1 cellular context compared by ENCODE assay signal in the genomic region with DNA sequence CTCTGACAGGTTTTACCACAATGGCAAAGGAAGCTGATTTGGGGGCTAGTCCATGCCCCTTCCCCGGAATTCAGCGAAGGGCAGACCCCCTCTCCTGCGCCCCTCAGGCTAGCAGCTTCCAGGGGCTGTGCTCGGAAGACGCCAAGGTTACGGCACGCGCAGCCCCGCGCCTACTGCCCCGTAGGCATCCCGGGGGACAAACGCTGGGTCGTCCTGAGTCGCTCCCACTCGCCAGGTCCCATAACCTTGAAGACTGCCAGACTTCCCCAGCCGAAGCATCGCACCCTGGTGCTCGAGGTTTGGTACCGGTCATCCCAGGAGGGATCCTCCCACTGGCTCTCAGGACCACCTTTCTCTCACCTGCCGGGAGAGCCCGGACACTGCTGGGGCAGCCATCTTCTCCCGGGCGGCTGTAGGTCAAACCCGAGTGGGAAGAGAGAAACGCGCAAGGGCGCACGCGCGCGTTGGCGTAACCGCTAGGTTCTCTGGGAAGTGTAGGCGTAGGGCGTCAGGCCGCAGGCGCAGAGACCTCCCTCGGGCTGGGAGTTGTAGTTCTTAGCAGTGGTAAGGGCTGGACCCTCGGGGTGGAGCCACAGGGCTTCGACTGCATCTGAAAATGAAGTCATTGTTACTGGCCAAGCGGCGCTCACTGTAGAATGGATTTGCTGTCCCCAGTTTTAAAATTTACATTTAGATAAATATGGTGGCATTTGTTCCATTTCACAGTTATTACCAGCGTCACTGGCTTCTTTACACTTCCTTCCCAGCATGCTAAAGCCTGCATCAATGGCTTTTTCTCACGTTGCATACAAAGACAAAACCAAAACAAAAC.
A peak's percentile ranks its signal among the peaks of the same experiment; 100 is the strongest.
TF ChIP-seq lines count a peak whose summit lies in the region.

A gene with protein sequence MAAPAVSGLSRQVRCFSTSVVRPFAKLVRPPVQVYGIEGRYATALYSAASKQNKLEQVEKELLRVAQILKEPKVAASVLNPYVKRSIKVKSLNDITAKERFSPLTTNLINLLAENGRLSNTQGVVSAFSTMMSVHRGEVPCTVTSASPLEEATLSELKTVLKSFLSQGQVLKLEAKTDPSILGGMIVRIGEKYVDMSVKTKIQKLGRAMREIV (minus strand): TSS at position 437 of the 832 bp plus-strand sequence. CDS start 41 bp downstream, at position 396.

TF ChIP-seq in HepG2, 621 proteins besides CTCF, POLR2A, EP300 and RAD21 (continued from another document and continues in another):
- TF ChIP-seq CREM (IDR thresholded peaks at IDR 0.05) = peak; percentile 94
- TF ChIP-seq CREM (CRISPR knock-in tag; IDR thresholded peaks at IDR 0.05) = no peak
- TF ChIP-seq SMC3 (IDR thresholded peaks at IDR 0.05; ENCODE audit: low read length) = no peak
- TF ChIP-seq, protein P1, sequence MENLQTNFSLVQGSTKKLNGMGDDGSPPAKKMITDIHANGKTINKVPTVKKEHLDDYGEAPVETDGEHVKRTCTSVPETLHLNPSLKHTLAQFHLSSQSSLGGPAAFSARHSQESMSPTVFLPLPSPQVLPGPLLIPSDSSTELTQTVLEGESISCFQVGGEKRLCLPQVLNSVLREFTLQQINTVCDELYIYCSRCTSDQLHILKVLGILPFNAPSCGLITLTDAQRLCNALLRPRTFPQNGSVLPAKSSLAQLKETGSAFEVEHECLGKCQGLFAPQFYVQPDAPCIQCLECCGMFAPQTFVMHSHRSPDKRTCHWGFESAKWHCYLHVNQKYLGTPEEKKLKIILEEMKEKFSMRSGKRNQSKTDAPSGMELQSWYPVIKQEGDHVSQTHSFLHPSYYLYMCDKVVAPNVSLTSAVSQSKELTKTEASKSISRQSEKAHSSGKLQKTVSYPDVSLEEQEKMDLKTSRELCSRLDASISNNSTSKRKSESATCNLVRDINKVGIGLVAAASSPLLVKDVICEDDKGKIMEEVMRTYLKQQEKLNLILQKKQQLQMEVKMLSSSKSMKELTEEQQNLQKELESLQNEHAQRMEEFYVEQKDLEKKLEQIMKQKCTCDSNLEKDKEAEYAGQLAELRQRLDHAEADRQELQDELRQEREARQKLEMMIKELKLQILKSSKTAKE (CRISPR knock-in tag; IDR thresholded peaks at IDR 0.05; ENCODE audit: borderline replicate concordance) = 0 out of 2 replicates have a peak, but pooled peaks have one; percentile 16
- 0 out of 2 replicates have a peak, but pooled peaks have one; percentile 10 for TF ChIP-seq ELF3 (CRISPR knock-in tag; IDR thresholded peaks at IDR 0.05)
- TF ChIP-seq EED (CRISPR knock-in tag; IDR thresholded peaks at IDR 0.05) = no peak
- TF ChIP-seq ZBTB42 (CRISPR knock-in tag; IDR thresholded peaks at IDR 0.05) = no peak
- no peak for TF ChIP-seq ZNF180 (CRISPR knock-in tag; IDR thresholded peaks at IDR 0.05; ENCODE audit: borderline replicate concordance, low read depth)
- TF ChIP-seq RFXANK (CRISPR knock-in tag; IDR thresholded peaks at IDR 0.05) = 0 out of 2 replicates have a peak, but pooled peaks have one; percentile 23
- TF ChIP-seq, protein P2, sequence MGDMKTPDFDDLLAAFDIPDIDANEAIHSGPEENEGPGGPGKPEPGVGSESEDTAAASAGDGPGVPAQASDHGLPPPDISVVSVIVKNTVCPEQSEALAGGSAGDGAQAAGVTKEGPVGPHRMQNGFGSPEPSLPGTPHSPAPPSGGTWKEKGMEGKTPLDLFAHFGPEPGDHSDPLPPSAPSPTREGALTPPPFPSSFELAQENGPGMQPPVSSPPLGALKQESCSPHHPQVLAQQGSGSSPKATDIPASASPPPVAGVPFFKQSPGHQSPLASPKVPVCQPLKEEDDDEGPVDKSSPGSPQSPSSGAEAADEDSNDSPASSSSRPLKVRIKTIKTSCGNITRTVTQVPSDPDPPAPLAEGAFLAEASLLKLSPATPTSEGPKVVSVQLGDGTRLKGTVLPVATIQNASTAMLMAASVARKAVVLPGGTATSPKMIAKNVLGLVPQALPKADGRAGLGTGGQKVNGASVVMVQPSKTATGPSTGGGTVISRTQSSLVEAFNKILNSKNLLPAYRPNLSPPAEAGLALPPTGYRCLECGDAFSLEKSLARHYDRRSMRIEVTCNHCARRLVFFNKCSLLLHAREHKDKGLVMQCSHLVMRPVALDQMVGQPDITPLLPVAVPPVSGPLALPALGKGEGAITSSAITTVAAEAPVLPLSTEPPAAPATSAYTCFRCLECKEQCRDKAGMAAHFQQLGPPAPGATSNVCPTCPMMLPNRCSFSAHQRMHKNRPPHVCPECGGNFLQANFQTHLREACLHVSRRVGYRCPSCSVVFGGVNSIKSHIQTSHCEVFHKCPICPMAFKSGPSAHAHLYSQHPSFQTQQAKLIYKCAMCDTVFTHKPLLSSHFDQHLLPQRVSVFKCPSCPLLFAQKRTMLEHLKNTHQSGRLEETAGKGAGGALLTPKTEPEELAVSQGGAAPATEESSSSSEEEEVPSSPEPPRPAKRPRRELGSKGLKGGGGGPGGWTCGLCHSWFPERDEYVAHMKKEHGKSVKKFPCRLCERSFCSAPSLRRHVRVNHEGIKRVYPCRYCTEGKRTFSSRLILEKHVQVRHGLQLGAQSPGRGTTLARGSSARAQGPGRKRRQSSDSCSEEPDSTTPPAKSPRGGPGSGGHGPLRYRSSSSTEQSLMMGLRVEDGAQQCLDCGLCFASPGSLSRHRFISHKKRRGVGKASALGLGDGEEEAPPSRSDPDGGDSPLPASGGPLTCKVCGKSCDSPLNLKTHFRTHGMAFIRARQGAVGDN (CRISPR knock-in tag; IDR thresholded peaks at IDR 0.05) = peak; percentile 77
- TF ChIP-seq MEF2D (CRISPR knock-in tag; IDR thresholded peaks at IDR 0.05) = peak; percentile 73
- TF ChIP-seq CEBPG (CRISPR knock-in tag; IDR thresholded peaks at IDR 0.05) = peak; percentile 35; the same call in 1 of the 2 replicates
- TF ChIP-seq ZNF629 (CRISPR knock-in tag; conservative IDR thresholded peaks at IDR 0.05) = no peak
- no peak for TF ChIP-seq ZNF530 (CRISPR knock-in tag; IDR thresholded peaks at IDR 0.05; ENCODE audit: low read depth)
- peak; percentile 60; the same call in 1 of the 2 replicates for TF ChIP-seq ZNF605 (CRISPR knock-in tag; IDR thresholded peaks at IDR 0.05)
- peak; percentile 69 for TF ChIP-seq KLF6 (CRISPR knock-in tag; IDR thresholded peaks at IDR 0.05)
- peak; percentile 28; the same call in 1 of the 2 replicates for TF ChIP-seq FOXC1 (CRISPR knock-in tag; IDR thresholded peaks at IDR 0.05; ENCODE audit: borderline replicate concordance)
- TF ChIP-seq, protein P3, sequence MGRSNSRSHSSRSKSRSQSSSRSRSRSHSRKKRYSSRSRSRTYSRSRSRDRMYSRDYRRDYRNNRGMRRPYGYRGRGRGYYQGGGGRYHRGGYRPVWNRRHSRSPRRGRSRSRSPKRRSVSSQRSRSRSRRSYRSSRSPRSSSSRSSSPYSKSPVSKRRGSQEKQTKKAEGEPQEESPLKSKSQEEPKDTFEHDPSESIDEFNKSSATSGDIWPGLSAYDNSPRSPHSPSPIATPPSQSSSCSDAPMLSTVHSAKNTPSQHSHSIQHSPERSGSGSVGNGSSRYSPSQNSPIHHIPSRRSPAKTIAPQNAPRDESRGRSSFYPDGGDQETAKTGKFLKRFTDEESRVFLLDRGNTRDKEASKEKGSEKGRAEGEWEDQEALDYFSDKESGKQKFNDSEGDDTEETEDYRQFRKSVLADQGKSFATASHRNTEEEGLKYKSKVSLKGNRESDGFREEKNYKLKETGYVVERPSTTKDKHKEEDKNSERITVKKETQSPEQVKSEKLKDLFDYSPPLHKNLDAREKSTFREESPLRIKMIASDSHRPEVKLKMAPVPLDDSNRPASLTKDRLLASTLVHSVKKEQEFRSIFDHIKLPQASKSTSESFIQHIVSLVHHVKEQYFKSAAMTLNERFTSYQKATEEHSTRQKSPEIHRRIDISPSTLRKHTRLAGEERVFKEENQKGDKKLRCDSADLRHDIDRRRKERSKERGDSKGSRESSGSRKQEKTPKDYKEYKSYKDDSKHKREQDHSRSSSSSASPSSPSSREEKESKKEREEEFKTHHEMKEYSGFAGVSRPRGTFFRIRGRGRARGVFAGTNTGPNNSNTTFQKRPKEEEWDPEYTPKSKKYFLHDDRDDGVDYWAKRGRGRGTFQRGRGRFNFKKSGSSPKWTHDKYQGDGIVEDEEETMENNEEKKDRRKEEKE (IDR thresholded peaks at IDR 0.05) = no peak
- TF ChIP-seq, protein P4, sequence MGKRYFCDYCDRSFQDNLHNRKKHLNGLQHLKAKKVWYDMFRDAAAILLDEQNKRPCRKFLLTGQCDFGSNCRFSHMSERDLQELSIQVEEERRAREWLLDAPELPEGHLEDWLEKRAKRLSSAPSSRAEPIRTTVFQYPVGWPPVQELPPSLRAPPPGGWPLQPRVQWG (CRISPR knock-in tag; IDR thresholded peaks at IDR 0.05; ENCODE audit: borderline replicate concordance, low read depth) = no peak
- TF ChIP-seq, protein P5, sequence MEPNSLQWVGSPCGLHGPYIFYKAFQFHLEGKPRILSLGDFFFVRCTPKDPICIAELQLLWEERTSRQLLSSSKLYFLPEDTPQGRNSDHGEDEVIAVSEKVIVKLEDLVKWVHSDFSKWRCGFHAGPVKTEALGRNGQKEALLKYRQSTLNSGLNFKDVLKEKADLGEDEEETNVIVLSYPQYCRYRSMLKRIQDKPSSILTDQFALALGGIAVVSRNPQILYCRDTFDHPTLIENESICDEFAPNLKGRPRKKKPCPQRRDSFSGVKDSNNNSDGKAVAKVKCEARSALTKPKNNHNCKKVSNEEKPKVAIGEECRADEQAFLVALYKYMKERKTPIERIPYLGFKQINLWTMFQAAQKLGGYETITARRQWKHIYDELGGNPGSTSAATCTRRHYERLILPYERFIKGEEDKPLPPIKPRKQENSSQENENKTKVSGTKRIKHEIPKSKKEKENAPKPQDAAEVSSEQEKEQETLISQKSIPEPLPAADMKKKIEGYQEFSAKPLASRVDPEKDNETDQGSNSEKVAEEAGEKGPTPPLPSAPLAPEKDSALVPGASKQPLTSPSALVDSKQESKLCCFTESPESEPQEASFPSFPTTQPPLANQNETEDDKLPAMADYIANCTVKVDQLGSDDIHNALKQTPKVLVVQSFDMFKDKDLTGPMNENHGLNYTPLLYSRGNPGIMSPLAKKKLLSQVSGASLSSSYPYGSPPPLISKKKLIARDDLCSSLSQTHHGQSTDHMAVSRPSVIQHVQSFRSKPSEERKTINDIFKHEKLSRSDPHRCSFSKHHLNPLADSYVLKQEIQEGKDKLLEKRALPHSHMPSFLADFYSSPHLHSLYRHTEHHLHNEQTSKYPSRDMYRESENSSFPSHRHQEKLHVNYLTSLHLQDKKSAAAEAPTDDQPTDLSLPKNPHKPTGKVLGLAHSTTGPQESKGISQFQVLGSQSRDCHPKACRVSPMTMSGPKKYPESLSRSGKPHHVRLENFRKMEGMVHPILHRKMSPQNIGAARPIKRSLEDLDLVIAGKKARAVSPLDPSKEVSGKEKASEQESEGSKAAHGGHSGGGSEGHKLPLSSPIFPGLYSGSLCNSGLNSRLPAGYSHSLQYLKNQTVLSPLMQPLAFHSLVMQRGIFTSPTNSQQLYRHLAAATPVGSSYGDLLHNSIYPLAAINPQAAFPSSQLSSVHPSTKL (CRISPR knock-in tag; IDR thresholded peaks at IDR 0.05) = peak; percentile 21; the same call in 1 of the 2 replicates
- TF ChIP-seq NCOA2 (CRISPR knock-in tag; IDR thresholded peaks at IDR 0.05) = peak; percentile 10; the same call in 1 of the 2 replicates
- 0 out of 2 replicates have a peak, but pooled peaks have one; percentile 13 for TF ChIP-seq ZNF441 (CRISPR knock-in tag; IDR thresholded peaks at IDR 0.05; ENCODE audit: borderline replicate concordance)
- TF ChIP-seq TOE1 (CRISPR knock-in tag; IDR thresholded peaks at IDR 0.05) = no peak
- TF ChIP-seq, protein P6, sequence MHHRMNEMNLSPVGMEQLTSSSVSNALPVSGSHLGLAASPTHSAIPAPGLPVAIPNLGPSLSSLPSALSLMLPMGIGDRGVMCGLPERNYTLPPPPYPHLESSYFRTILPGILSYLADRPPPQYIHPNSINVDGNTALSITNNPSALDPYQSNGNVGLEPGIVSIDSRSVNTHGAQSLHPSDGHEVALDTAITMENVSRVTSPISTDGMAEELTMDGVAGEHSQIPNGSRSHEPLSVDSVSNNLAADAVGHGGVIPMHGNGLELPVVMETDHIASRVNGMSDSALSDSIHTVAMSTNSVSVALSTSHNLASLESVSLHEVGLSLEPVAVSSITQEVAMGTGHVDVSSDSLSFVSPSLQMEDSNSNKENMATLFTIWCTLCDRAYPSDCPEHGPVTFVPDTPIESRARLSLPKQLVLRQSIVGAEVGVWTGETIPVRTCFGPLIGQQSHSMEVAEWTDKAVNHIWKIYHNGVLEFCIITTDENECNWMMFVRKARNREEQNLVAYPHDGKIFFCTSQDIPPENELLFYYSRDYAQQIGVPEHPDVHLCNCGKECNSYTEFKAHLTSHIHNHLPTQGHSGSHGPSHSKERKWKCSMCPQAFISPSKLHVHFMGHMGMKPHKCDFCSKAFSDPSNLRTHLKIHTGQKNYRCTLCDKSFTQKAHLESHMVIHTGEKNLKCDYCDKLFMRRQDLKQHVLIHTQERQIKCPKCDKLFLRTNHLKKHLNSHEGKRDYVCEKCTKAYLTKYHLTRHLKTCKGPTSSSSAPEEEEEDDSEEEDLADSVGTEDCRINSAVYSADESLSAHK (CRISPR knock-in tag; IDR thresholded peaks at IDR 0.05; ENCODE audit: borderline replicate concordance) = no peak
- peak; percentile 55 for TF ChIP-seq PHF5A (CRISPR knock-in tag; IDR thresholded peaks at IDR 0.05; ENCODE audit: low read depth, unreplicated experiment)
- no peak; the same call in 1 of the 2 replicates for TF ChIP-seq SP4 (CRISPR knock-in tag; IDR thresholded peaks at IDR 0.05)
- TF ChIP-seq RFXAP (CRISPR knock-in tag; IDR thresholded peaks at IDR 0.05; ENCODE audit: borderline replicate concordance) = no peak; the same call in 1 of the 2 replicates
- TF ChIP-seq FOXA1 (IDR thresholded peaks at IDR 0.05) = no peak
- no peak for TF ChIP-seq FOXA1 (CRISPR knock-in tag; IDR thresholded peaks at IDR 0.05)
- peak; percentile 72 for TF ChIP-seq KDM5A (IDR thresholded peaks at IDR 0.05; ENCODE audit: borderline replicate concordance, low read length)
- TF ChIP-seq ZNF350 (CRISPR knock-in tag; IDR thresholded peaks at IDR 0.05; ENCODE audit: borderline replicate concordance, low read depth) = peak; percentile 69
- TF ChIP-seq JARID2 (CRISPR knock-in tag; IDR thresholded peaks at IDR 0.05; ENCODE audit: insufficient replicate concordance) = peak; percentile 26
- TF ChIP-seq ASH2L (IDR thresholded peaks at IDR 0.05; ENCODE audit: insufficient read length, low read depth, low read length) = peak; percentile 86
- TF ChIP-seq ELF1 (CRISPR knock-in tag; IDR thresholded peaks at IDR 0.05) = peak; percentile 73
- TF ChIP-seq, protein P7, sequence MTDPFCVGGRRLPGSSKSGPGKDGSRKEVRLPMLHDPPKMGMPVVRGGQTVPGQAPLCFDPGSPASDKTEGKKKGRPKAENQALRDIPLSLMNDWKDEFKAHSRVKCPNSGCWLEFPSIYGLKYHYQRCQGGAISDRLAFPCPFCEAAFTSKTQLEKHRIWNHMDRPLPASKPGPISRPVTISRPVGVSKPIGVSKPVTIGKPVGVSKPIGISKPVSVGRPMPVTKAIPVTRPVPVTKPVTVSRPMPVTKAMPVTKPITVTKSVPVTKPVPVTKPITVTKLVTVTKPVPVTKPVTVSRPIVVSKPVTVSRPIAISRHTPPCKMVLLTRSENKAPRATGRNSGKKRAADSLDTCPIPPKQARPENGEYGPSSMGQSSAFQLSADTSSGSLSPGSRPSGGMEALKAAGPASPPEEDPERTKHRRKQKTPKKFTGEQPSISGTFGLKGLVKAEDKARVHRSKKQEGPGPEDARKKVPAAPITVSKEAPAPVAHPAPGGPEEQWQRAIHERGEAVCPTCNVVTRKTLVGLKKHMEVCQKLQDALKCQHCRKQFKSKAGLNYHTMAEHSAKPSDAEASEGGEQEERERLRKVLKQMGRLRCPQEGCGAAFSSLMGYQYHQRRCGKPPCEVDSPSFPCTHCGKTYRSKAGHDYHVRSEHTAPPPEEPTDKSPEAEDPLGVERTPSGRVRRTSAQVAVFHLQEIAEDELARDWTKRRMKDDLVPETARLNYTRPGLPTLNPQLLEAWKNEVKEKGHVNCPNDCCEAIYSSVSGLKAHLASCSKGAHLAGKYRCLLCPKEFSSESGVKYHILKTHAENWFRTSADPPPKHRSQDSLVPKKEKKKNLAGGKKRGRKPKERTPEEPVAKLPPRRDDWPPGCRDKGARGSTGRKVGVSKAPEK (CRISPR knock-in tag; IDR thresholded peaks at IDR 0.05; ENCODE audit: borderline replicate concordance) = no peak
- no peak for TF ChIP-seq NR2F2 (IDR thresholded peaks at IDR 0.05; ENCODE audit: borderline replicate concordance, low read depth)
